In genomic region chr12:753401-754237, GRCh38 we compare ENCODE assay signal across 7 cellular contexts. TPM values are rescaled to one million over a fixed set of nuclear protein-coding genes. Genes with fewer than 3 reads are reported as not detected.
DNase-seq lines count a peak whose midpoint lies in the region; ATAC-seq, FAIRE-seq and TF ChIP-seq lines count a peak whose summit lies in the region.

No MANE protein-coding gene starts in this region.

- peak overlapping the region; percentile 96 for H3K4me2 ChIP-seq in SU-DHL-6 (ENCODE audit: low read depth, low read length, poor library complexity, severe bottlenecking)

- H3K79me2 ChIP-seq in SU-DHL-6 (ENCODE audit: insufficient read depth, low read length) = peaks cover 58% of the 10 kb centered on the region

- no peaks in the 10 kb centered on the region for H3K27me3 ChIP-seq in SU-DHL-6 (ENCODE audit: low read length)
- no peaks in the 10 kb centered on the region for H3K27me3 ChIP-seq in skeletal muscle tissue (ENCODE audit: control insufficient read depth in 3 of 3, insufficient read depth in 3 of 3, low read length in 3 of 3)

- DNase-seq in GM12892 (ENCODE audit: insufficient read length) = peak; percentile 34
- no peak for DNase-seq in astrocyte of the cerebellum (ENCODE audit: low read depth)

- no peak overlapping the region for H2AFZ ChIP-seq in SU-DHL-6 (ENCODE audit: low read depth, low read length, severe bottlenecking)

- no peak for TF ChIP-seq POLR2A in GM12892 (IDR thresholded peaks at IDR 0.05; ENCODE audit: low read depth, low read length)

- H3K36me3 ChIP-seq in SU-DHL-6 (ENCODE audit: low read length) = peaks cover 4% of the 10 kb centered on the region
- H3K36me3 ChIP-seq in skeletal muscle tissue (ENCODE audit: control insufficient read depth in 3 of 3, insufficient read depth in 3 of 3, low read length in 3 of 3) = no peaks in the 10 kb centered on the region

- peak; percentile 65 for FAIRE-seq in GM12892 (lab: Jason Lieb, UNC)

- peak overlapping the region; percentile 83 for H3K4me3 ChIP-seq in SU-DHL-6 (ENCODE audit: insufficient read depth, low read length, poor library complexity, severe bottlenecking)
- H3K4me3 ChIP-seq in astrocyte of the cerebellum (ENCODE audit: low read depth, low read length) = peak overlapping the region; percentile 90
- peak overlapping the region; percentile 82 for H3K4me3 ChIP-seq in iPS-18c (ENCODE audit: insufficient read depth, low read depth, low read length)
- H3K4me3 ChIP-seq in skeletal muscle tissue (ENCODE audit: low read length in 3 of 3) = peak overlapping the region; percentile 90 to 95 (median 91)

- H3F3A ChIP-seq in SU-DHL-6 (ENCODE audit: insufficient read depth) = peaks cover 39% of the 10 kb centered on the region

- H3K9ac ChIP-seq in SU-DHL-6 (ENCODE audit: low read length) = peak overlapping the region; percentile 85
- peak overlapping the region; percentile 73 to 94 (median 87) for H3K9ac ChIP-seq in skeletal muscle tissue (ENCODE audit: low read depth in 1 of 3, low read length in 3 of 3)

- H4K20me1 ChIP-seq in SU-DHL-6 (ENCODE audit: low read depth, low read length) = peaks cover 16% of the 10 kb centered on the region

- ATAC-seq in HG03025 (IDR thresholded peaks at IDR 0.05; ENCODE audit: low FRiP score, unreplicated experiment) (peak; percentile 9), HG02870 (IDR thresholded peaks at IDR 0.05; ENCODE audit: unreplicated experiment) (no peak)

- H3K4me1 ChIP-seq in skeletal muscle tissue (ENCODE audit: control insufficient read depth in 3 of 3, insufficient read depth in 3 of 3, low read length in 3 of 3) = peaks cover 22 to 25% (median 23%) of the 10 kb centered on the region in 3 donors

- TF ChIP-seq CTCF in SU-DHL-6 (IDR thresholded peaks at IDR 0.05; ENCODE audit: insufficient read depth, low read length, poor library complexity, severe bottlenecking) (no peak), astrocyte of the cerebellum (IDR thresholded peaks at IDR 0.05; ENCODE audit: low read depth, low read length, missing control alignments) (no peak)

- H3K27ac ChIP-seq in SU-DHL-6 (ENCODE audit: low read depth, low read length) (peak overlapping the region; percentile 86), skeletal muscle tissue (ENCODE audit: low read depth, low read length) (peak overlapping the region; percentile 95)

- H3K9me3 ChIP-seq in SU-DHL-6 (ENCODE audit: insufficient read depth, low read length) = no peaks in the 10 kb centered on the region
- no peaks in the 10 kb centered on the region for H3K9me3 ChIP-seq in iPS-18c (ENCODE audit: control insufficient read depth, insufficient read depth, low read length)
- H3K9me3 ChIP-seq in skeletal muscle tissue (ENCODE audit: control insufficient read depth in 3 of 3, low read length in 3 of 3) = no peaks in the 10 kb centered on the region

- in situ Hi-C loops in astrocyte of the cerebellum (cut with HindIII; ENCODE audit: low sequenced_read_pairs) = no loop called here

- no peaks in the 10 kb centered on the region for H3K9me2 ChIP-seq in SU-DHL-6 (replicated peaks; ENCODE audit: insufficient read depth, low read length)

RNA-seq across cellular contexts. Expression of gene WNK1, which starts 1.2 kb away (rescaled TPM):
- polyA plus RNA-seq in GM12892 (2012; ENCODE audit: missing spikeins) = 83.8 TPM
- 71.5 TPM for total RNA-seq in skeletal muscle tissue
